9 cellular contexts compared by ENCODE assay signal in the genomic region with DNA sequence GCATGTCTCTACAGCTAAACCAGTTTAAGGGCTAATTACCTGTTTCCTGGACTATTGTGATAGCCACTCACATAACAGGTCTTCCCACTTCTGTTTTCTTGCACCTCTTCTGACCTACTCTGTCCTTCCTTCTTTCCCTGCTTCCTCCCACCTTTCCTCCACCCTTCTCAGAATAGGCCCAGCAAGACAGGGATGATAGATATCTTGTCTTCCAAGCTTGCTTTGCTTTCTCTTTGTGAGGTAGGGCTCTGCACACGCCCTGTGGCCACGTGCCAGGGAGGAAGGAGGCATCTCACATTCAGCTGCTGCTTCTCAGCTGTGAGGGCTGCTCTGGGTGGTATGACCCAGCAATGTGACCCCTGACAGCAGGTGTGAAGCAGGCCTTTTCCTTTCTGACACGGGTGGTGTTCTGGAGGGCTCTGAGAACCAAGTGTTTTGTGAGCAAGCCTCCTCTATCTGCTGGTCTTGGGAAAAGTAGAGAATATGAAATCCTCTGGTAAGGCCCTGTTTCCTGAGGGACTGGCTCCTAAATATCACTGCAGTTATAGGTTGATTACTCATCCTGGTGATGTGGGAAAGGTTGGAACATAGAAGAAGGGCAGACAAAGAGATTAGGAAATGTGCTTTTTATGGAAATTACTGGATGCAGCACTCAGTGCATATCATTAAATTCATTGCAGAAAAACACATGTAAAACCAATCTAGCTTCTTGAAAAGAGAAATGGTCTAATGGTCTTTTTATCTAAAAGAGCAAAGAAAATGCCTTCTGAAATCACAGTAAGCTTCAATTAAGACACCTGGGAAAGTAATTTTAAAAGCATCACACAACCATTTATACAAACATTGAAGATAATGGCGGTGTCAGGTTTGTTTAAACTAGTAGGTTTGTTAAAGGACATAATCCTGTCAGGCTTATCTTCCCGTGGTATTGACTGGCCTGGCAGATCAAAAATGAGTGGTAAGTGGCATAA. TPM values are rescaled to one million over a fixed set of nuclear protein-coding genes. Genes with fewer than 3 reads are reported as not detected.
DNase-seq lines count a peak whose midpoint lies in the region; ATAC-seq, FAIRE-seq and TF ChIP-seq lines count a peak whose summit lies in the region.
"Had no signal": no experiment of that assay in that cellular context is flagged by ENCODE, and none has a peak within 500 bp of the region (broad histone marks: within the 10 kb centered on the region; RNA-seq: fewer than 3 reads in every experiment).

No MANE protein-coding gene starts in this region.

- ATAC-seq in GM19324 (IDR thresholded peaks at IDR 0.05; ENCODE audit: low FRiP score, unreplicated experiment) (peak; percentile 85), sciatic nerve (peak; percentile 68), HG02870 (IDR thresholded peaks at IDR 0.05; ENCODE audit: unreplicated experiment) (no peak), GM21447 (IDR thresholded peaks at IDR 0.05; ENCODE audit: unreplicated experiment) (no peak)

- WGBS in esophagus muscularis mucosa = 28% methylated on average over 5 of the region's 5 CpGs

- peaks cover 43 to 100% (median 95%) of the 10 kb centered on the region in 4 donors for H3K4me1 ChIP-seq in esophagus muscularis mucosa

- H3K9me3 ChIP-seq in esophagus muscularis mucosa = no peaks in the 10 kb centered on the region

- peak overlapping the region; percentile 63 to 77 (median 66) for H3K27ac ChIP-seq in esophagus muscularis mucosa (replicated peaks in 1 of 4)

- H3K4me3 ChIP-seq in esophagus muscularis mucosa = no peak overlapping the region

- peak; percentile 58 for DNase-seq in NCI-H2196 treated with DMSO at 0.1 percent for 48 hours (lab: John Stamatoyannopoulos, UW; ENCODE audit: unreplicated experiment)
- no peak for DNase-seq in esophagus muscularis mucosa (ENCODE audit: extremely low spot score)
- no peak for DNase-seq in sciatic nerve (ENCODE audit: low spot score)
- DNase-seq in cerebellar nuclear complex (lab: John Stamatoyannopoulos, UW) = no peak
- DNase-seq in RCC 7860 (ENCODE audit: low spot score) = no peak
- DNase-seq: activated CD4-positive, alpha-beta T cell treated with anti-CD3 and anti-CD28 coated beads for 4 hours had no signal

- no peak for TF ChIP-seq CTCF in esophagus muscularis mucosa (IDR thresholded peaks at IDR 0.05)

- no peak for TF ChIP-seq EP300 in esophagus muscularis mucosa (IDR thresholded peaks at IDR 0.05)

- H3K36me3 ChIP-seq in esophagus muscularis mucosa = no peaks in the 10 kb centered on the region

- TF ChIP-seq POLR2A in esophagus muscularis mucosa (IDR thresholded peaks at IDR 0.05; ENCODE audit: low read depth) = no peak

- intact Hi-C loops in esophagus muscularis mucosa (cut with DNase I) (loop anchor here (10.0 kb wide), 1 partner anchor 98 kb away; no protein-coding TSS in a partner anchor), sciatic nerve (cut with DNase I) (no loop called here)

- no peak for FAIRE-seq in RCC 7860 (lab: Jason Lieb, UNC)

- H3K27me3 ChIP-seq in esophagus muscularis mucosa = no peaks in the 10 kb centered on the region

RNA-seq across cellular contexts. Expression of a gene that starts 8.5 kb away (rescaled TPM):
- total RNA-seq in esophagus muscularis mucosa (100 to 1,000 TPM; 172 to 259 (median 182) TPM), sciatic nerve (75.6 TPM)

Comparison
In these comparisons a context has a peak if more than half of its experiments do, and no peak if none do; other contexts are left out.
1. ATAC-seq: peak in GM19324 (single experiment) and sciatic nerve (single experiment); none in HG02870 (single experiment) and GM21447 (single experiment).